Comparison of ENCODE assay signal across 15 cellular contexts in the genomic region with DNA sequence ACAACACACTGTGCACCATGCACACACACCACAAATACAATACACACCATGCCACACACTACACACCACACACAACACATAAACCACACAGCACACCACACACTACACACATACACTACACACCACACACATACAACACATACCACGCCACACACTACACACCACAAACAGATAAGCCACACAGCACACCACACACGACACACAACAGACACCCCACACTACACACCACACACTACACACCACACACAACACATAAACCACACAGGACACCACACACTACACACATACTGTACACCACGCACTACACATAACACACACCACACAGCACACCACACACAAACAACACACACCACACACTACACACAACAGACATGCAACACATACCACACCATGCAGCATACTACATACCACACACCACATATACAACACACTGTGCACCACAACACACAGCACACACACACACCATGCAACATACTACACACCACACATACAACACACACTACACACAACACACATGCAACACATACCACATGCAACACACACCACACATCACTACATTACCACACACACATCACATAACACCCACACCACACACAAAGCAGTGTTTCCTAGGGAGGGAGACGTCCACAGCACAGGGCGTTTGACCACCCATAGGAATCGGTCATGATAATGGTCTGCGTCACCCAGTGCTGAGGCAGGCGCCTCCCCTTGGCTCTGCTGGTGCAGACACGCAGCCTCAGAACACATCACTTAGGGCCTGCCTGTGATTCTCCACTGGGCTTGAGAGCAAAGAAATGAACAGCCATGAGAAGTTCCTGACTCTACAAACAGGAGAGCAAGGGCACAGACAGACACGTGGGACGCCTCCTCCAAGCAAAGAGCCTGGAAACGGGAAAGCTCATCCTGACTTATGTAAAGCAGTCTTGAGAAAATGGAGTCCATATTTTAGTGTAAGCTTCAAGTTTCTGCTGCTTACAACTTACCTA.
"Had no signal": no experiment of that assay in that cellular context is flagged by ENCODE, and none has a peak within 500 bp of the region (broad histone marks: within the 10 kb centered on the region; RNA-seq: fewer than 3 reads in every experiment).

No MANE protein-coding gene starts in this region.

- H3K27me3 ChIP-seq: dorsolateral prefrontal cortex, esophagus muscularis mucosa, right atrium auricular region, tibial nerve had no signal

- H3K4me3 ChIP-seq: dorsolateral prefrontal cortex, esophagus muscularis mucosa, right atrium auricular region, tibial nerve had no signal

- H3K4me1 ChIP-seq: esophagus muscularis mucosa, right atrium auricular region, tibial nerve had no signal

- H3K9me3 ChIP-seq: esophagus muscularis mucosa, right atrium auricular region had no signal

- DNase-seq: activated CD4-positive, alpha-beta T cell treated with anti-CD3 and anti-CD28 coated beads, Interleukin-2, amount 10 ng/mL, durations not matched to agents 7 days and 5 days; activated CD4-positive, CD25-positive, alpha-beta regulatory T cell; activated gamma-delta T cell; activated naive CD8-positive, alpha-beta T cell treated with anti-CD3 and anti-CD28 coated beads for 36 hours; activated T-cell treated with anti-CD3 and anti-CD28 coated beads, Interleukin-2, amount 50 U/mL, for 24 hours; glutamatergic neuron; islet precursor cell; left ventricle myocardium superior; mesenchymal stem cell; T-helper 2 cell had no signal

- H3K36me3 ChIP-seq: esophagus muscularis mucosa, right atrium auricular region, tibial nerve had no signal

- H3K27ac ChIP-seq: esophagus muscularis mucosa, right atrium auricular region, tibial nerve had no signal

- ATAC-seq: left ventricle myocardium superior; stimulated activated effector memory CD8-positive, alpha-beta T cell treated with anti-CD3 and anti-CD28 coated beads, Interleukin-12 subunit alpha, Interleukin-12 subunit beta, amount 100 ng/mL, for 72 hours had no signal
